Comparison of ENCODE assay signal across 8 cellular contexts in the genomic region with DNA sequence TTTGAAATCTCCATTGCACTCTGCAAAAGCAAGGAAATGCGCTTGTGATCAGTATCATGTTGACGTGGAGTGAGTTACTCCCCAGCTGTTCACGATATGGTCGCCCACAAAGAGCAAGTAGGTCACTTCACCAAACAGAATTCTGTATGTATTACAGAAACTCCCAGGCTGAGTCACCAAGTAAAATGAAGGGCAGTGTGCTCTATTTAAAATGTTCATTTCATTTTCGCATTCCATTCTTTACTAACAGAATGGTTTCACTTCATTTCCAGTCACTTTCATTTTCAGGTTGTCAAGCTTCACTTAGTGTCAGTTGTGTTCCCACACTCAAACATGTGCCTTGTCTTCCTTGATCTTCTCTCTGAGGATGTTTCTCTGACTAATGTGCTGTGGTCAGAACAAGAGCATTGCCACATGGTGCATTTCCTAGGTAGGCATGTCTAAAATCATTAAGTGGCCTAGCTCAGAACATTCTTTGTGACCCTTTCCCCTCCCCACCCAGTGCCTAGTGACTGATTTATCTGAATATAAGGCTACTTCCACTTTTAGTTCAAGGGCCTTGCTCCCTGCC.
DNase-seq lines count a peak whose midpoint lies in the region; ATAC-seq and TF ChIP-seq lines count a peak whose summit lies in the region.

No MANE protein-coding gene starts in this region.

- H3K27me3 Mint-ChIP-seq in HFFc6 (ENCODE audit: insufficient read depth) = 0 out of 2 replicates have a peak, but pooled peaks cover 2% of the 10 kb centered on the region

- no peak for TF ChIP-seq CTCF in HFFc6 (IDR thresholded peaks at IDR 0.05)
- TF ChIP-seq CTCF in heart left ventricle (IDR thresholded peaks at IDR 0.05) = no peak

- WGBS in heart left ventricle, 4 donors = 41 to 53% (median 48%) methylated on average over 5 of the region's 5 CpGs

- DNase-seq in HFFc6 (peak; percentile 96), NAMALWA (ENCODE audit: low spot score) (peak; percentile 53), heart left ventricle (peak in 3 of 5 donors; percentile 16 to 33 (median 31)), NCI-H774 (lab: John Stamatoyannopoulos, UW) (no peak), DMS153 (lab: John Stamatoyannopoulos, UW) (no peak)
- peak; percentile 33 for DNase-seq in activated gamma-delta T cell treated with anti-CD3 and anti-CD28 coated beads, Interleukin-2, amount 50 U/mL, for 16 hours (ENCODE audit: low read depth)
- DNase-seq in stimulated activated CD4-positive, alpha-beta T cell treated with anti-CD3 and anti-CD28 coated beads, Interleukin-12 subunit alpha, Interleukin-12 subunit beta, amount 100 ng/mL, for 24 hours (ENCODE audit: low read depth in 2 of 2) = peak; percentile 24 to 33

- H3K4me3 Mint-ChIP-seq in HFFc6 = peak overlapping the region; percentile 79

- intact Hi-C loops in heart left ventricle (cut with DNase I) = loop anchor here in 1 of 10 donors (10.0 kb wide), 1 partner anchor 256 kb away; no protein-coding TSS in a partner anchor

- H3K4me1 ChIP-seq in heart left ventricle = peaks cover 0 to 47% (median 13%) of the 10 kb centered on the region in 12 donors

- peaks cover 52% of the 10 kb centered on the region for H3K4me1 Mint-ChIP-seq in HFFc6 (ENCODE audit: low read depth)

- peak overlapping the region in 7 of 12 donors; percentile 6 to 43 (median 18) for H3K4me3 ChIP-seq in heart left ventricle

- H3K27ac Mint-ChIP-seq in HFFc6 = peak overlapping the region; percentile 88

- peak overlapping the region in 11 of 12 donors; percentile 36 to 86 (median 63) for H3K27ac ChIP-seq in heart left ventricle

- 0 out of 2 replicates have a peak, but pooled peaks cover 8% of the 10 kb centered on the region for H3K36me3 Mint-ChIP-seq in HFFc6 (ENCODE audit: low read depth)

- TF ChIP-seq POLR2A in GM18505 (IDR thresholded peaks at IDR 0.05; ENCODE audit: borderline replicate concordance, extremely low read depth, insufficient read depth, insufficient read length) = peak; percentile 32
- TF ChIP-seq POLR2A in heart left ventricle (IDR thresholded peaks at IDR 0.05) = no peak

- no peaks in the 10 kb centered on the region for H3K9me3 Mint-ChIP-seq in HFFc6

- ATAC-seq in GM18505 (IDR thresholded peaks at IDR 0.05; ENCODE audit: unreplicated experiment) (peak; percentile 89), heart left ventricle (peak; percentile 32 to 92 (median 84))

- no peaks in the 10 kb centered on the region for H3K27me3 ChIP-seq in heart left ventricle

- H3K9me3 ChIP-seq in heart left ventricle = no peaks in the 10 kb centered on the region

- no peaks in the 10 kb centered on the region for H3K36me3 ChIP-seq in heart left ventricle

Comparison
In these comparisons a context has a peak if more than half of its experiments do, and no peak if none do; other contexts are left out.
1. DNase-seq: peak in HFFc6 (single experiment), NAMALWA (single experiment), activated gamma-delta T cell treated with anti-CD3 and anti-CD28 coated beads, Interleukin-2, amount 50 U/mL, for 16 hours (single experiment), heart left ventricle (3 of 5) and stimulated activated CD4-positive, alpha-beta T cell treated with anti-CD3 and anti-CD28 coated beads, Interleukin-12 subunit alpha, Interleukin-12 subunit beta, amount 100 ng/mL, for 24 hours (2 of 2); none in NCI-H774 (single experiment) and DMS153 (single experiment).